Comparison of ENCODE assay signal across 12 cellular contexts in the genomic region with DNA sequence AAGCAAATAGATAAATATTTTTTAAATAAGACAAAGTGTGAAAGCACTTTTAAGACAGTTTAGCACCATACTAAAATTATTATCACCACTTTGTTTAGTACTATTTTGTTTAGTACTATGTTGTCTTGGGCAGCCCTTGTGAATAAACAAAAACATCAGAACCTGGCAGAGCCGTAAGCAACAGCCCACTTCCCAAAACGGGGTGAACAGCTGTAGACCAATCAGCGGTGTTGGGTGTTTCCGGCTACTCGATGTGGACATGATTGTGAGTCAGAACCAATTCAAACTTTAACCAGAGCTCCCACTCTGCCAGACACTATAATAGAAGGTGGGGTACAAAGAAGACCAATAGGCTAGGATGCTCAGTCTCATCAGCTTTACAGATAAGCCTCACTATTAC. TPM values are rescaled to one million over a fixed set of nuclear protein-coding genes. Genes with fewer than 3 reads are reported as not detected.
DNase-seq lines count a peak whose midpoint lies in the region; ATAC-seq and TF ChIP-seq lines count a peak whose summit lies in the region.
"Had no signal": no experiment of that assay in that cellular context is flagged by ENCODE, and none has a peak within 500 bp of the region (broad histone marks: within the 10 kb centered on the region; RNA-seq: fewer than 3 reads in every experiment).

No MANE protein-coding gene starts in this region.

- intact Hi-C loops in CD8-positive, alpha-beta T cell (cut with DNase I, micrococcal nuclease), result no loop called here
- intact Hi-C loops in activated CD8-positive, alpha-beta T cell treated with anti-CD3 and anti-CD28 coated beads for 36 hours (cut with micrococcal nuclease), result no loop called here

- no peak for DNase-seq in CD8-positive, alpha-beta T cell
- DNase-seq in activated CD8-positive, alpha-beta T cell treated with anti-CD3 and anti-CD28 coated beads for 36 hours, result peak; percentile 20
- no peak for DNase-seq in naive thymus-derived CD8-positive, alpha-beta T cell
- no peak for DNase-seq in Ammon's horn (ENCODE audit: low spot score)
- DNase-seq in activated effector memory CD4-positive, alpha-beta T cell treated with anti-CD3 and anti-CD28 coated beads, Interleukin-2, amount 50 U/mL, for 16 hours, result no peak
- DNase-seq: occipital lobe; stimulated activated CD4-positive, alpha-beta T cell treated with anti-CD3 and anti-CD28 coated beads, Interleukin-1b, Interleukin-23, amount 100 ng/mL, for 48 hours; stimulated activated naive B cell treated with anti-CD40 and anti-IgM and Interleukin-4, amounts not matched to agents 10 μg/mL and 1 μg/mL and 100 μg/mL, for 72 hours had no signal

- H3K27ac Mint-ChIP-seq in CD8-positive, alpha-beta T cell, result peak overlapping the region; percentile 93
- H3K27ac Mint-ChIP-seq in activated CD8-positive, alpha-beta T cell treated with anti-CD3 and anti-CD28 coated beads for 36 hours, result peak overlapping the region; percentile 93
- H3K27ac Mint-ChIP-seq in naive thymus-derived CD8-positive, alpha-beta T cell, result peak overlapping the region in 8 of 10 donors; percentile 90 to 98 (median 95)
- H3K27ac Mint-ChIP-seq: stimulated activated naive B cell treated with anti-CD40 and anti-IgM and Interleukin-4, amounts not matched to agents 10 μg/mL and 1 μg/mL and 100 μg/mL, for 72 hours; WTC11 had no signal

- CTCF ChIA-PET in CD8-positive, alpha-beta T cell (lab: Charles Lee), result interaction anchor here (0.6 to 8.5 kb wide), 9 partner anchors 10 to 104 kb away, joined by 3 to 94 read pairs (median 5); partner anchors contain the start of genes ANKAR, OSGEPL1 and SLC40A1
- CTCF ChIA-PET in activated CD8-positive, alpha-beta T cell treated with anti-CD3 and anti-CD28 coated beads for 36 hours (lab: Charles Lee), result interaction anchor here (0.9 to 8.5 kb wide), 12 partner anchors 9 to 285 kb away, joined by 3 to 96 read pairs (median 5); partner anchors contain the start of genes ANKAR and OSGEPL1

- H3K4me3 Mint-ChIP-seq in CD8-positive, alpha-beta T cell, result peak overlapping the region; percentile 51
- H3K4me3 Mint-ChIP-seq in activated CD8-positive, alpha-beta T cell treated with anti-CD3 and anti-CD28 coated beads for 36 hours, result no peak overlapping the region
- H3K4me3 Mint-ChIP-seq in naive thymus-derived CD8-positive, alpha-beta T cell, result peak overlapping the region in 8 of 10 donors; percentile 58 to 86 (median 73)
- H3K4me3 Mint-ChIP-seq: stimulated activated naive B cell treated with anti-CD40 and anti-IgM and Interleukin-4, amounts not matched to agents 10 μg/mL and 1 μg/mL and 100 μg/mL, for 72 hours; WTC11 had no signal

- H3K9me3 ChIP-seq in CD8-positive, alpha-beta T cell (ENCODE audit: low read length), result no peaks in the 10 kb centered on the region
- no peaks in the 10 kb centered on the region for H3K9me3 ChIP-seq in KOPT-K1 (ENCODE audit: insufficient read depth, low read length, poor library complexity, severe bottlenecking)

- H3K36me3 ChIP-seq in CD8-positive, alpha-beta T cell (ENCODE audit: insufficient read depth, low read length), result no peaks in the 10 kb centered on the region
- H3K36me3 ChIP-seq in KOPT-K1 (ENCODE audit: insufficient read depth, low read length), result no peaks in the 10 kb centered on the region

- H3K4me1 ChIP-seq in CD8-positive, alpha-beta T cell (ENCODE audit: insufficient read depth, low read length), result peaks cover 41% of the 10 kb centered on the region

- H3K4me3 ChIP-seq in CD8-positive, alpha-beta T cell (ENCODE audit: low read depth, low read length), result no peak overlapping the region

- POLR2A ChIA-PET in CD8-positive, alpha-beta T cell (lab: Charles Lee), result interaction anchor here (1.3 to 5.3 kb wide), 6 partner anchors 8 to 218 kb away, joined by 3 to 47 read pairs (median 11); partner anchors contain the start of genes ANKAR, OSGEPL1, SLC40A1 and WDR75
- POLR2A ChIA-PET in activated CD8-positive, alpha-beta T cell treated with anti-CD3 and anti-CD28 coated beads for 36 hours (lab: Charles Lee), result interaction anchor here (0.9 to 2.2 kb wide), 4 partner anchors 40 to 125 kb away, joined by 3 to 8 read pairs (median 5); partner anchors contain the start of genes ORMDL1, OSGEPL1 and PMS1
- POLR2A ChIA-PET in naive thymus-derived CD8-positive, alpha-beta T cell (lab: Charles Lee), result interaction anchor here (1.3 to 2.9 kb wide), 6 partner anchors 16 to 218 kb away, joined by 3 to 34 read pairs (median 10); partner anchors contain the start of genes ANKAR, ORMDL1, OSGEPL1 and PMS1

- ATAC-seq in CD8-positive, alpha-beta T cell, result no peak
- no peak for ATAC-seq in activated CD8-positive, alpha-beta T cell treated with anti-CD3 and anti-CD28 coated beads for 36 hours
- no peak for ATAC-seq in naive thymus-derived CD8-positive, alpha-beta T cell
- no peak for ATAC-seq in GM18873 (IDR thresholded peaks at IDR 0.05; ENCODE audit: low FRiP score, unreplicated experiment)
- ATAC-seq: HCT116; stimulated activated naive B cell treated with anti-CD40 and anti-IgM and Interleukin-4, amounts not matched to agents 10 μg/mL and 1 μg/mL and 100 μg/mL, for 72 hours; WTC11 had no signal

- H3K27ac ChIP-seq in CD8-positive, alpha-beta T cell (ENCODE audit: low read depth, low read length), result peak overlapping the region; percentile 60
- peak overlapping the region; percentile 63 for H3K27ac ChIP-seq in KOPT-K1 (ENCODE audit: low read depth, low read length, poor library complexity, severe bottlenecking)

- no peaks in the 10 kb centered on the region for H3K36me3 Mint-ChIP-seq in CD8-positive, alpha-beta T cell
- peaks cover 8% of the 10 kb centered on the region for H3K36me3 Mint-ChIP-seq in activated CD8-positive, alpha-beta T cell treated with anti-CD3 and anti-CD28 coated beads for 36 hours (ENCODE audit: low read depth)
- H3K36me3 Mint-ChIP-seq in naive thymus-derived CD8-positive, alpha-beta T cell, result peaks cover 0 to 3% (median 0%) of the 10 kb centered on the region in 3 donors
- H3K36me3 Mint-ChIP-seq: stimulated activated naive B cell treated with anti-CD40 and anti-IgM and Interleukin-4, amounts not matched to agents 10 μg/mL and 1 μg/mL and 100 μg/mL, for 72 hours had no signal

- no peaks in the 10 kb centered on the region for H3K9me3 Mint-ChIP-seq in CD8-positive, alpha-beta T cell
- H3K9me3 Mint-ChIP-seq in activated CD8-positive, alpha-beta T cell treated with anti-CD3 and anti-CD28 coated beads for 36 hours, result no peaks in the 10 kb centered on the region
- no peaks in the 10 kb centered on the region for H3K9me3 Mint-ChIP-seq in naive thymus-derived CD8-positive, alpha-beta T cell
- H3K9me3 Mint-ChIP-seq: stimulated activated naive B cell treated with anti-CD40 and anti-IgM and Interleukin-4, amounts not matched to agents 10 μg/mL and 1 μg/mL and 100 μg/mL, for 72 hours had no signal

- no peaks in the 10 kb centered on the region for H3K27me3 Mint-ChIP-seq in CD8-positive, alpha-beta T cell (ENCODE audit: low read depth)
- H3K27me3 Mint-ChIP-seq in activated CD8-positive, alpha-beta T cell treated with anti-CD3 and anti-CD28 coated beads for 36 hours, result no peaks in the 10 kb centered on the region
- H3K27me3 Mint-ChIP-seq in naive thymus-derived CD8-positive, alpha-beta T cell, result no peaks in the 10 kb centered on the region
- H3K27me3 Mint-ChIP-seq: stimulated activated naive B cell treated with anti-CD40 and anti-IgM and Interleukin-4, amounts not matched to agents 10 μg/mL and 1 μg/mL and 100 μg/mL, for 72 hours had no signal

- peaks cover 44% of the 10 kb centered on the region for H3K4me1 Mint-ChIP-seq in CD8-positive, alpha-beta T cell (ENCODE audit: low read depth)
- H3K4me1 Mint-ChIP-seq in activated CD8-positive, alpha-beta T cell treated with anti-CD3 and anti-CD28 coated beads for 36 hours (ENCODE audit: low read depth), result peaks cover 43% of the 10 kb centered on the region
- peaks cover 24 to 52% (median 38%) of the 10 kb centered on the region in 4 donors for H3K4me1 Mint-ChIP-seq in naive thymus-derived CD8-positive, alpha-beta T cell

- TF ChIP-seq CTCF in CD8-positive, alpha-beta T cell (IDR thresholded peaks at IDR 0.05), result no peak
- no peak for TF ChIP-seq CTCF in activated CD8-positive, alpha-beta T cell treated with anti-CD3 and anti-CD28 coated beads for 36 hours (IDR thresholded peaks at IDR 0.05)

- no peaks in the 10 kb centered on the region for H3K27me3 ChIP-seq in CD8-positive, alpha-beta T cell (ENCODE audit: insufficient read depth, low read length)

RNA-seq across cellular contexts. Expression of gene ASNSD1, which starts 2.5 kb away (rescaled TPM):
- 10 to 100 TPM; 62.7 to 69.4 TPM for total RNA-seq in CD8-positive, alpha-beta T cell
- total RNA-seq in activated CD8-positive, alpha-beta T cell treated with anti-CD3 and anti-CD28 coated beads for 36 hours, result 10 to 100 TPM; 41.0 to 43.2 TPM
- 10 to 100 TPM; 49.8 to 55.7 TPM for total RNA-seq in naive thymus-derived CD8-positive, alpha-beta T cell
- polyA plus RNA-seq in naive thymus-derived CD8-positive, alpha-beta T cell, result 10 to 100 TPM; 44.0 to 73.7 (median 49.4) TPM

RNA-seq across cellular contexts. Expression of gene ANKAR, which starts 15.7 kb away (rescaled TPM):
- 1 to 10 TPM; 7.3 to 9.2 TPM for total RNA-seq in CD8-positive, alpha-beta T cell
- total RNA-seq in activated CD8-positive, alpha-beta T cell treated with anti-CD3 and anti-CD28 coated beads for 36 hours, result 1 to 10 TPM; 3.5 to 3.6 TPM
- total RNA-seq in naive thymus-derived CD8-positive, alpha-beta T cell, result 10 to 100 TPM; 13.0 to 17.4 TPM
- polyA plus RNA-seq in naive thymus-derived CD8-positive, alpha-beta T cell, result 1 to 10 TPM; 3.6 to 6.4 (median 5.0) TPM
